Comparison of ENCODE assay signal across 10 cellular contexts in the genomic region with DNA sequence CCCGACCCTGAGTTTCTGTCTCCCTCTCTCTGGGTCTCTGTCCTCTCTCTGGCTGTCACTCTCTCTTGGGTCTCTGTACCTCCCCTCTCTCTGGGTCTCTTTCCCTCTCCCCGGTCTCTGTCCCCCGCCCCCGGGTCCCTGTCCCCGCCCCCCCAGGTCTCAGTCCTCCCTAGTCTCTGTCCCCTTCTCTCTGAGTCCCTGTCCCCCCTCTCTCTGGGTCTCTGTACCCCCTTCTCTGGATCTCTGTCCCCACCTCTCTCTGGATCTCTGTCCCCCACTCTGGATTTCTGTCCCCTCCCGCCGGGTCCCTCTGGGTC. TPM values are rescaled to one million over a fixed set of nuclear protein-coding genes. Genes with fewer than 3 reads are reported as not detected.
DNase-seq lines count a peak whose midpoint lies in the region; ATAC-seq and TF ChIP-seq lines count a peak whose summit lies in the region.
"Had no signal": no experiment of that assay in that cellular context is flagged by ENCODE, and none has a peak within 500 bp of the region (broad histone marks: within the 10 kb centered on the region; RNA-seq: fewer than 3 reads in every experiment).

No MANE protein-coding gene starts in this region.

- H3K4me3 ChIP-seq in CD4-positive, CD25-positive, alpha-beta regulatory T cell (ENCODE audit: low read depth, low read length): no peak overlapping the region
- H3K4me3 ChIP-seq in MM.1S (ENCODE audit: low read length): 0 out of 2 replicates have a peak overlapping the region, but pooled peaks have one; percentile 7
- H3K4me3 ChIP-seq in duodenal mucosa (ENCODE audit: low read depth in 1 of 2, low read length in 2 of 2): peak overlapping the region; percentile 50 to 59

- H4K20me1 ChIP-seq in MM.1S (ENCODE audit: insufficient read depth, low read length): no peaks in the 10 kb centered on the region

- peaks cover 4% of the 10 kb centered on the region for H3K36me3 Mint-ChIP-seq in CD4-positive, CD25-positive, alpha-beta regulatory T cell
- H3K36me3 Mint-ChIP-seq in osteocyte (ENCODE audit: unreplicated experiment): peaks cover 18% of the 10 kb centered on the region

- H3K9me3 ChIP-seq in CD4-positive, CD25-positive, alpha-beta regulatory T cell (ENCODE audit: control insufficient read depth in 2 of 2, low read length in 2 of 2): no peaks in the 10 kb centered on the region
- H3K9me3 ChIP-seq in MM.1S (replicated peaks; ENCODE audit: insufficient read depth, low read length) (no peaks in the 10 kb centered on the region), duodenal mucosa (ENCODE audit: control insufficient read depth in 1 of 2, low read length in 2 of 2) (no peaks in the 10 kb centered on the region)

- H3K9ac ChIP-seq in MM.1S (ENCODE audit: low read length) (peak overlapping the region; percentile 46; the same call in 1 of the 2 replicates), duodenal mucosa (ENCODE audit: low read depth in 1 of 2, low read length in 2 of 2) (peak overlapping the region; percentile 79 to 90)

- peaks cover 52% of the 10 kb centered on the region for H3K4me1 ChIP-seq in CD4-positive, CD25-positive, alpha-beta regulatory T cell (ENCODE audit: control insufficient read depth, insufficient read depth, low read length, poor library complexity, severe bottlenecking)
- H3K4me1 ChIP-seq in MM.1S (ENCODE audit: low read length): peaks cover 35% of the 10 kb centered on the region
- H3K4me1 ChIP-seq in duodenal mucosa (ENCODE audit: control insufficient read depth in 1 of 2, insufficient read depth in 2 of 2, low read length in 2 of 2): peaks cover 32 to 56% of the 10 kb centered on the region in 2 donors

- ATAC-seq in CD4-positive, CD25-positive, alpha-beta regulatory T cell (ENCODE audit: low read depth in 2 of 2): no peak
- no peak for ATAC-seq in HG02938 (IDR thresholded peaks at IDR 0.05; ENCODE audit: unreplicated experiment)
- ATAC-seq in HG03139 (IDR thresholded peaks at IDR 0.05; ENCODE audit: unreplicated experiment): no peak

- H3K27me3 Mint-ChIP-seq in CD4-positive, CD25-positive, alpha-beta regulatory T cell: peaks cover 7% of the 10 kb centered on the region
- no peaks in the 10 kb centered on the region for H3K27me3 Mint-ChIP-seq in osteocyte (ENCODE audit: unreplicated experiment)

- H3K9me3 Mint-ChIP-seq in CD4-positive, CD25-positive, alpha-beta regulatory T cell: no peaks in the 10 kb centered on the region
- H3K9me3 Mint-ChIP-seq in osteocyte (ENCODE audit: unreplicated experiment): no peaks in the 10 kb centered on the region

- H3K27me3 ChIP-seq in CD4-positive, CD25-positive, alpha-beta regulatory T cell (ENCODE audit: control insufficient read depth, insufficient read depth, low read length): no peaks in the 10 kb centered on the region
- H3K27me3 ChIP-seq in MM.1S (replicated peaks; ENCODE audit: insufficient read depth, low read length) (no peaks in the 10 kb centered on the region), duodenal mucosa (ENCODE audit: control insufficient read depth in 1 of 2, insufficient read depth in 2 of 2, low read length in 2 of 2) (no peaks in the 10 kb centered on the region)

- no peak overlapping the region for H2AFZ ChIP-seq in MM.1S (ENCODE audit: low read length)

- no peaks in the 10 kb centered on the region for H3K9me2 ChIP-seq in MM.1S (replicated peaks; ENCODE audit: insufficient read depth, low read length)

- peak overlapping the region in 3 of 4 donors; percentile 22 to 99 (median 79) for H3K4me3 Mint-ChIP-seq in CD4-positive, CD25-positive, alpha-beta regulatory T cell
- no peak overlapping the region for H3K4me3 Mint-ChIP-seq in osteocyte (ENCODE audit: unreplicated experiment)

- peaks cover 4 to 72% (median 39%) of the 10 kb centered on the region in 4 donors for H3K4me1 Mint-ChIP-seq in CD4-positive, CD25-positive, alpha-beta regulatory T cell
- peaks cover 50% of the 10 kb centered on the region for H3K4me1 Mint-ChIP-seq in osteocyte (ENCODE audit: unreplicated experiment)

- DNase-seq in CD4-positive, CD25-positive, alpha-beta regulatory T cell: no peak
- no peak for DNase-seq in MM.1S
- DNase-seq in osteocyte (ENCODE audit: extremely low spot score, unreplicated experiment): no peak
- DNase-seq in effector CD4-positive, alpha-beta T cell: no peak
- no peak for DNase-seq in SW480 (ENCODE audit: low spot score)

- TF ChIP-seq CTCF in MM.1S (IDR thresholded peaks at IDR 0.05; ENCODE audit: low read length) (no peak), osteocyte (IDR thresholded peaks at IDR 0.05) (no peak)

- H3K79me2 ChIP-seq in MM.1S (ENCODE audit: low read length): peaks cover 21% of the 10 kb centered on the region

- peak overlapping the region; percentile 82 for H3K27ac ChIP-seq in CD4-positive, CD25-positive, alpha-beta regulatory T cell (ENCODE audit: insufficient read depth, low read length, poor library complexity, severe bottlenecking)
- H3K27ac ChIP-seq in MM.1S (ENCODE audit: low read length) (peak overlapping the region; percentile 66; the same call in 1 of the 2 replicates), duodenal mucosa (ENCODE audit: low read depth, low read length) (peak overlapping the region; percentile 88)

- peaks cover 45% of the 10 kb centered on the region for H3F3A ChIP-seq in MM.1S (ENCODE audit: insufficient read depth, low read length)

- H3K4me2 ChIP-seq in MM.1S (ENCODE audit: low read depth, low read length): peak overlapping the region; percentile 44; the same call in 1 of the 2 replicates

- peak overlapping the region; percentile 79 to 98 (median 95) for H3K27ac Mint-ChIP-seq in CD4-positive, CD25-positive, alpha-beta regulatory T cell
- peak overlapping the region; percentile 98 for H3K27ac Mint-ChIP-seq in osteocyte (ENCODE audit: unreplicated experiment)

- peaks cover 17% of the 10 kb centered on the region for H3K36me3 ChIP-seq in CD4-positive, CD25-positive, alpha-beta regulatory T cell (ENCODE audit: control insufficient read depth, insufficient read depth, low read length)
- H3K36me3 ChIP-seq in MM.1S (replicated peaks; ENCODE audit: insufficient read depth, low read length) (no peaks in the 10 kb centered on the region), duodenal mucosa (ENCODE audit: control insufficient read depth in 1 of 2, insufficient read depth in 2 of 2, low read length in 2 of 2) (peaks cover 0 to 19% of the 10 kb centered on the region in 2 donors)

RNA-seq across cellular contexts. Expression of a gene that starts 2.3 kb away (rescaled TPM):
- 575 TPM for total RNA-seq in CD4-positive, CD25-positive, alpha-beta regulatory T cell
- 1,000 to 10,000 TPM; 4,061 to 5,675 (median 4,823) TPM for polyA plus RNA-seq in CD4-positive, CD25-positive, alpha-beta regulatory T cell
- total RNA-seq in osteocyte: 2,724 and 2,792 TPM in 2 replicates

RNA-seq across cellular contexts. Expression of a gene that starts 8.1 kb away (rescaled TPM):
- 92.8 TPM for total RNA-seq in CD4-positive, CD25-positive, alpha-beta regulatory T cell
- polyA plus RNA-seq in CD4-positive, CD25-positive, alpha-beta regulatory T cell: 10 to 100 TPM; 47.9 to 73.1 (median 61.1) TPM
- total RNA-seq in osteocyte: 154 and 172 TPM in 2 replicates

RNA-seq across cellular contexts. Expression of a gene that starts 29.3 kb away (rescaled TPM):
- not detected for total RNA-seq in CD4-positive, CD25-positive, alpha-beta regulatory T cell
- 1 to 10 TPM in 2 of 4 donors, under 1 TPM in 2; 0.68 to 2.4 (median 1.1) TPM for polyA plus RNA-seq in CD4-positive, CD25-positive, alpha-beta regulatory T cell
- total RNA-seq in osteocyte: 0.67 TPM in 1 of 2 replicates, not detected in the other
- total RNA-seq: cerebellum; T-helper 1 cell treated with Interleukin-12 subunit alpha and Interleukin-12 subunit beta and Interleukin-4 antibody, amounts not matched to agents 30 ng/mL and 1 ng/mL, for 36 hours had no signal

RNA-seq across cellular contexts. Expression of a gene that starts 30.3 kb away (rescaled TPM):
- total RNA-seq in CD4-positive, CD25-positive, alpha-beta regulatory T cell: 37.1 TPM
- 10 to 100 TPM; 24.5 to 28.8 (median 26.2) TPM for polyA plus RNA-seq in CD4-positive, CD25-positive, alpha-beta regulatory T cell
- 37.6 and 42.2 TPM in 2 replicates for total RNA-seq in osteocyte

RNA-seq across cellular contexts. Expression of a gene that starts 30.9 kb away (rescaled TPM):
- total RNA-seq in CD4-positive, CD25-positive, alpha-beta regulatory T cell: 18.5 TPM
- polyA plus RNA-seq in CD4-positive, CD25-positive, alpha-beta regulatory T cell: 10 to 100 TPM; 49.1 to 60.2 (median 52.9) TPM
- 61.2 and 64.2 TPM in 2 replicates for total RNA-seq in osteocyte
